1 cellular context compared by ENCODE assay signal in genomic region chr2:33530614-33531344, GRCh38.
TF ChIP-seq lines count a peak whose summit lies in the region.

No MANE protein-coding gene starts in this region.

TF ChIP-seq in GM12878, 131 proteins besides CTCF, POLR2A, EP300 and RAD21:
- no peak for TF ChIP-seq IRF4 (IDR thresholded peaks at IDR 0.05; ENCODE audit: low read depth, low read length)
- no peak for TF ChIP-seq ATF7 (IDR thresholded peaks at IDR 0.05; ENCODE audit: low read depth)
- peak; percentile 97 for TF ChIP-seq MEF2A (IDR thresholded peaks at IDR 0.05; ENCODE audit: insufficient read depth, low read depth, low read length)
- TF ChIP-seq TAF1 (IDR thresholded peaks at IDR 0.05; ENCODE audit: borderline replicate concordance, low read depth, low read length) = peak; percentile 27; the same call in 1 of the 2 replicates
- no peak for TF ChIP-seq CEBPB (IDR thresholded peaks at IDR 0.05; ENCODE audit: borderline replicate concordance in 1 of 2, low read depth in 2 of 2, low read length in 2 of 2)
- TF ChIP-seq IKZF2 (IDR thresholded peaks at IDR 0.05) = peak; percentile 36 to 39; a peak in 1 of 4 replicates
- TF ChIP-seq FOXM1 (IDR thresholded peaks at IDR 0.05; ENCODE audit: low read depth, low read length) = peak; percentile 88
- peak; percentile 19 for TF ChIP-seq BCL3 (IDR thresholded peaks at IDR 0.05; ENCODE audit: borderline replicate concordance, insufficient read depth, low read depth, low read length, poor library complexity, severe bottlenecking)
- TF ChIP-seq TCF12 (IDR thresholded peaks at IDR 0.05; ENCODE audit: low read depth, low read length) = 0 out of 2 replicates have a peak, but pooled peaks have one; percentile 3
- TF ChIP-seq, protein P1, sequence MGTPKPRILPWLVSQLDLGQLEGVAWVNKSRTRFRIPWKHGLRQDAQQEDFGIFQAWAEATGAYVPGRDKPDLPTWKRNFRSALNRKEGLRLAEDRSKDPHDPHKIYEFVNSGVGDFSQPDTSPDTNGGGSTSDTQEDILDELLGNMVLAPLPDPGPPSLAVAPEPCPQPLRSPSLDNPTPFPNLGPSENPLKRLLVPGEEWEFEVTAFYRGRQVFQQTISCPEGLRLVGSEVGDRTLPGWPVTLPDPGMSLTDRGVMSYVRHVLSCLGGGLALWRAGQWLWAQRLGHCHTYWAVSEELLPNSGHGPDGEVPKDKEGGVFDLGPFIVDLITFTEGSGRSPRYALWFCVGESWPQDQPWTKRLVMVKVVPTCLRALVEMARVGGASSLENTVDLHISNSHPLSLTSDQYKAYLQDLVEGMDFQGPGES (IDR thresholded peaks at IDR 0.05) = no peak
- TF ChIP-seq IKZF1 (conservative IDR thresholded peaks at IDR 0.05) = peak; percentile 41; the same call in 1 of the 2 replicates
- no peak for TF ChIP-seq PAX8 (IDR thresholded peaks at IDR 0.05)
- peak; percentile 72 for TF ChIP-seq JUNB (IDR thresholded peaks at IDR 0.05)
- 0 out of 2 replicates have a peak, but pooled peaks have one; percentile 18 for TF ChIP-seq CBFB (IDR thresholded peaks at IDR 0.05; ENCODE audit: low read depth)
- peak; percentile 49 for TF ChIP-seq DPF2 (IDR thresholded peaks at IDR 0.05)
- TF ChIP-seq ZSCAN29 (IDR thresholded peaks at IDR 0.05) = no peak
- TF ChIP-seq KDM1A (IDR thresholded peaks at IDR 0.05; ENCODE audit: borderline replicate concordance) = no peak
- 0 out of 2 replicates have a peak, but pooled peaks have one; percentile 38 for TF ChIP-seq CREM (IDR thresholded peaks at IDR 0.05; ENCODE audit: low read depth)
- TF ChIP-seq POU2F2 (IDR thresholded peaks at IDR 0.05; ENCODE audit: borderline replicate concordance, low read depth, low read length) = peak; percentile 72; the same call in 2 of the 3 replicates
- no peak for TF ChIP-seq ZNF592 (IDR thresholded peaks at IDR 0.05)
- TF ChIP-seq, protein P2, sequence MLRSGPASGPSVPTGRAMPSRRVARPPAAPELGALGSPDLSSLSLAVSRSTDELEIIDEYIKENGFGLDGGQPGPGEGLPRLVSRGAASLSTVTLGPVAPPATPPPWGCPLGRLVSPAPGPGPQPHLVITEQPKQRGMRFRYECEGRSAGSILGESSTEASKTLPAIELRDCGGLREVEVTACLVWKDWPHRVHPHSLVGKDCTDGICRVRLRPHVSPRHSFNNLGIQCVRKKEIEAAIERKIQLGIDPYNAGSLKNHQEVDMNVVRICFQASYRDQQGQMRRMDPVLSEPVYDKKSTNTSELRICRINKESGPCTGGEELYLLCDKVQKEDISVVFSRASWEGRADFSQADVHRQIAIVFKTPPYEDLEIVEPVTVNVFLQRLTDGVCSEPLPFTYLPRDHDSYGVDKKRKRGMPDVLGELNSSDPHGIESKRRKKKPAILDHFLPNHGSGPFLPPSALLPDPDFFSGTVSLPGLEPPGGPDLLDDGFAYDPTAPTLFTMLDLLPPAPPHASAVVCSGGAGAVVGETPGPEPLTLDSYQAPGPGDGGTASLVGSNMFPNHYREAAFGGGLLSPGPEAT (IDR thresholded peaks at IDR 0.05; ENCODE audit: low read depth) = peak; percentile 63
- no peak for TF ChIP-seq RBBP5 (conservative IDR thresholded peaks at IDR 0.05)
- no peak for TF ChIP-seq YY1 (IDR thresholded peaks at IDR 0.05; ENCODE audit: low read depth, low read length)
- peak; percentile 13; the same call in 1 of the 2 replicates for TF ChIP-seq RUNX3 (IDR thresholded peaks at IDR 0.05; ENCODE audit: low read length)
- TF ChIP-seq NFIC (IDR thresholded peaks at IDR 0.05; ENCODE audit: low read depth, low read length) = peak; percentile 89
- no peak for TF ChIP-seq RCOR1 (conservative IDR thresholded peaks at IDR 0.05; ENCODE audit: low read depth, low read length)
- no peak for TF ChIP-seq ZZZ3 (IDR thresholded peaks at IDR 0.05; ENCODE audit: control insufficient read depth, insufficient read length, low read depth)
- peak; percentile 62 for TF ChIP-seq ATF2 (IDR thresholded peaks at IDR 0.05; ENCODE audit: low read length)
- TF ChIP-seq WRNIP1 (IDR thresholded peaks at IDR 0.05; ENCODE audit: borderline replicate concordance, low read depth, low read length) = no peak
- 0 out of 2 replicates have a peak, but pooled peaks have one; percentile 59 for TF ChIP-seq ASH2L (IDR thresholded peaks at IDR 0.05; ENCODE audit: borderline replicate concordance, low read depth)
- TF ChIP-seq MEF2B (IDR thresholded peaks at IDR 0.05; ENCODE audit: partially characterized antibody, poor library complexity, severe bottlenecking) = peak; percentile 69
TF ChIP-seq in GM12878: peak in this region for 18.
